In genomic region chr1:201276891-201277290, GRCh38 we compare ENCODE assay signal across 20 cellular contexts. TPM values are rescaled to one million over a fixed set of nuclear protein-coding genes. Genes with fewer than 3 reads are reported as not detected.
A peak's percentile ranks its signal among the peaks of the same experiment; 100 is the strongest.
DNase-seq lines count a peak whose midpoint lies in the region; ATAC-seq and TF ChIP-seq lines count a peak whose summit lies in the region.
"Had no signal": no experiment of that assay in that cellular context is flagged by ENCODE, and none has a peak within 500 bp of the region (broad histone marks: within the 10 kb centered on the region; RNA-seq: fewer than 3 reads in every experiment).

No MANE protein-coding gene starts in this region.

- no peaks in the 10 kb centered on the region for H4K20me1 ChIP-seq in neural progenitor cell (ENCODE audit: low read depth)
- H4K20me1 ChIP-seq: BLaER1 had no signal

- TF ChIP-seq CTCF in MCF 10A (IDR thresholded peaks at IDR 0.05; ENCODE audit: unreplicated experiment) (no peak), breast epithelium (IDR thresholded peaks at IDR 0.05) (no peak), epithelial cell of esophagus (IDR thresholded peaks at IDR 0.05; ENCODE audit: insufficient read depth, low read depth, low read length, missing control alignments) (no peak), neural progenitor cell (IDR thresholded peaks at IDR 0.05) (no peak), vagina (IDR thresholded peaks at IDR 0.05) (no peak)

- no TSS peak for BruUV-seq in MCF 10A (replicated peaks; lab: Mats Ljungman, UMichigan)

- no peak overlapping the region for H2AFZ ChIP-seq in neural progenitor cell (replicated peaks)

- no peaks in the 10 kb centered on the region for H3K9me3 ChIP-seq in breast epithelium
- no peaks in the 10 kb centered on the region for H3K9me3 ChIP-seq in neural progenitor cell (ENCODE audit: low read depth)
- H3K9me3 ChIP-seq in vagina = no peaks in the 10 kb centered on the region
- H3K9me3 ChIP-seq: BLaER1 had no signal

- H3K4me1 ChIP-seq in breast epithelium (no peaks in the 10 kb centered on the region), neural progenitor cell (no peaks in the 10 kb centered on the region), vagina (peaks cover 18% of the 10 kb centered on the region)

- no peak overlapping the region for H3K9ac ChIP-seq in neural progenitor cell
- H3K9ac ChIP-seq: BLaER1 had no signal

- no peaks in the 10 kb centered on the region for H3F3A ChIP-seq in neural progenitor cell (ENCODE audit: low read depth)

- no peak overlapping the region for H3K27ac ChIP-seq in breast epithelium
- H3K27ac ChIP-seq in neural progenitor cell = no peak overlapping the region
- H3K27ac ChIP-seq in vagina = peak overlapping the region; percentile 55
- H3K27ac ChIP-seq: 22Rv1, BLaER1 had no signal

- peaks cover 6% of the 10 kb centered on the region for H3K36me3 Mint-ChIP-seq in MCF 10A (ENCODE audit: insufficient read depth, unreplicated experiment)
- no peaks in the 10 kb centered on the region for H3K36me3 Mint-ChIP-seq in neural progenitor cell
- no peaks in the 10 kb centered on the region for H3K36me3 Mint-ChIP-seq in activated T-cell treated with anti-CD3 and anti-CD28 coated beads, Interleukin-2, amount 50 U/mL, for 72 hours (ENCODE audit: insufficient read depth in 2 of 2)
- no peaks in the 10 kb centered on the region for H3K36me3 Mint-ChIP-seq in T-cell
- H3K36me3 Mint-ChIP-seq: CD8-positive, alpha-beta memory T cell had no signal

- no peak for ATAC-seq in activated T-cell treated with anti-CD3 and anti-CD28 coated beads, Interleukin-2, amount 50 U/mL, for 72 hours (replicated peaks in 1 of 2)
- ATAC-seq in T-cell (replicated peaks in 1 of 4) = no peak

- POLR2A ChIA-PET in MCF 10A (lab: Yijun Ruan, JAX) = interaction anchor here (0.6 to 46.7 kb wide), 6 partner anchors 11 to 662 kb away, joined by 3 to 3819 read pairs (median 48); partner anchors contain the start of gene PKP1
- POLR2A ChIA-PET in T-cell (lab: Charles Lee) = no interaction called here

- H3K27me3 Mint-ChIP-seq in MCF 10A (ENCODE audit: insufficient read depth, unreplicated experiment) = no peaks in the 10 kb centered on the region
- H3K27me3 Mint-ChIP-seq in neural progenitor cell (ENCODE audit: insufficient read depth, low read depth) = peaks cover 8% of the 10 kb centered on the region
- H3K27me3 Mint-ChIP-seq in activated T-cell treated with anti-CD3 and anti-CD28 coated beads, Interleukin-2, amount 50 U/mL, for 72 hours (ENCODE audit: low read depth) = peaks cover 24% of the 10 kb centered on the region
- H3K27me3 Mint-ChIP-seq in T-cell = peaks cover 12 to 17% of the 10 kb centered on the region in 2 donors

- CTCF ChIA-PET in MCF 10A (lab: Yijun Ruan, JAX) = interaction anchor here (0.6 to 22.1 kb wide), 11 partner anchors 11 to 173 kb away, joined by 3 to 415 read pairs (median 13); partner anchors contain the start of gene PKP1
- CTCF ChIA-PET in T-cell (lab: Charles Lee) = no interaction called here

- TF ChIP-seq POLR2A in breast epithelium (IDR thresholded peaks at IDR 0.05) (no peak), vagina (IDR thresholded peaks at IDR 0.05) (no peak)

- H3K36me3 ChIP-seq in breast epithelium (no peaks in the 10 kb centered on the region), neural progenitor cell (no peaks in the 10 kb centered on the region), vagina (no peaks in the 10 kb centered on the region)
- H3K36me3 ChIP-seq: BLaER1 had no signal

- intact Hi-C loops in MCF 10A (cut with micrococcal nuclease) (no loop called here), breast epithelium (cut with DNase I; ENCODE audit: low total_unique reads) (no loop called here), vagina (cut with DNase I) (no loop called here)

- H3K4me1 Mint-ChIP-seq in MCF 10A (ENCODE audit: insufficient read depth, unreplicated experiment) (peaks cover 56% of the 10 kb centered on the region), neural progenitor cell (peaks cover 15% of the 10 kb centered on the region), T-cell (no peaks in the 10 kb centered on the region)
- no peaks in the 10 kb centered on the region for H3K4me1 Mint-ChIP-seq in activated T-cell treated with anti-CD3 and anti-CD28 coated beads, Interleukin-2, amount 50 U/mL, for 72 hours (ENCODE audit: low read depth)
- H3K4me1 Mint-ChIP-seq: CD8-positive, alpha-beta memory T cell had no signal

- H3K9me3 Mint-ChIP-seq in MCF 10A (ENCODE audit: unreplicated experiment) (no peaks in the 10 kb centered on the region), neural progenitor cell (no peaks in the 10 kb centered on the region), T-cell (no peaks in the 10 kb centered on the region)
- no peaks in the 10 kb centered on the region for H3K9me3 Mint-ChIP-seq in activated T-cell treated with anti-CD3 and anti-CD28 coated beads, Interleukin-2, amount 50 U/mL, for 72 hours
- H3K9me3 Mint-ChIP-seq: CD8-positive, alpha-beta memory T cell; H9 had no signal

- H3K4me3 Mint-ChIP-seq in MCF 10A (ENCODE audit: unreplicated experiment) (no peak overlapping the region), neural progenitor cell (no peak overlapping the region), T-cell (no peak overlapping the region)
- no peak overlapping the region for H3K4me3 Mint-ChIP-seq in activated T-cell treated with anti-CD3 and anti-CD28 coated beads, Interleukin-2, amount 50 U/mL, for 72 hours
- H3K4me3 Mint-ChIP-seq: CD8-positive, alpha-beta memory T cell; H9 had no signal

- DNase-seq in MCF 10A (ENCODE audit: unreplicated experiment) (no peak), breast epithelium (ENCODE audit: low spot score in 2 of 2) (no peak), epithelial cell of esophagus (ENCODE audit: low read depth) (peak; percentile 88), neural progenitor cell (ENCODE audit: low spot score) (no peak), vagina (ENCODE audit: extremely low spot score in 2 of 2) (no peak), ecto neural progenitor cell (ENCODE audit: low spot score) (no peak), T-cell (no peak)
- no peak for DNase-seq in activated T-cell treated with anti-CD3 and anti-CD28 coated beads, Interleukin-2, amount 50 U/mL, for 72 hours
- DNase-seq: CD8-positive, alpha-beta memory T cell; DMS79 treated with DMSO at 0.1 percent for 48 hours; H9; NCI-H187; NCI-H446; NCI-H69; NK-92 treated with Interleukin-12 subunit alpha and Interleukin-12 subunit beta, amount 100 ng/mL, for 24 hours; OCI-M1 had no signal

- H3K4me3 ChIP-seq in breast epithelium (no peak overlapping the region), epithelial cell of esophagus (ENCODE audit: low read length) (no peak overlapping the region), neural progenitor cell (no peak overlapping the region), vagina (no peak overlapping the region)
- H3K4me3 ChIP-seq: BLaER1 had no signal

- H3K79me2 ChIP-seq in neural progenitor cell (ENCODE audit: low read depth) = no peaks in the 10 kb centered on the region

- H3K27ac Mint-ChIP-seq in MCF 10A (ENCODE audit: low read depth, unreplicated experiment) (peak overlapping the region; percentile 79), neural progenitor cell (peak overlapping the region; percentile 63), T-cell (no peak overlapping the region)
- H3K27ac Mint-ChIP-seq in activated T-cell treated with anti-CD3 and anti-CD28 coated beads, Interleukin-2, amount 50 U/mL, for 72 hours = no peak overlapping the region
- H3K27ac Mint-ChIP-seq: CD8-positive, alpha-beta memory T cell had no signal

- no peak overlapping the region for H3K4me2 ChIP-seq in neural progenitor cell
- H3K4me2 ChIP-seq: BLaER1 had no signal

- H3K27me3 ChIP-seq in breast epithelium = no peaks in the 10 kb centered on the region
- H3K27me3 ChIP-seq in neural progenitor cell = peaks cover 5% of the 10 kb centered on the region
- H3K27me3 ChIP-seq in vagina = no peaks in the 10 kb centered on the region
- H3K27me3 ChIP-seq: BLaER1 had no signal

RNA-seq across cellular contexts. Expression of gene PKP1, which starts 6.4 kb away (rescaled TPM):
- total RNA-seq in MCF 10A (2022) = 0.30 and 0.32 TPM in 2 replicates
- 10 to 100 TPM in 2 of 3 donors, under 1 TPM in 1; 0.96 to 22.5 (median 12.1) TPM for total RNA-seq in breast epithelium
- 0.02 TPM in 1 of 2 replicates, not detected in the other for total RNA-seq in neural progenitor cell (ENCODE audit: low replicate concordance)
- total RNA-seq in vagina = 409 TPM
- total RNA-seq in activated T-cell treated with anti-CD3 and anti-CD28 coated beads, Interleukin-2, amount 50 U/mL, for 72 hours = not detected
- total RNA-seq in T-cell = under 1 TPM in 3 of 5 donors, not detected in 2; 0.03 to 0.06 (median 0.06) TPM
- total RNA-seq: CD8-positive, alpha-beta memory T cell; G401; HT1080 had no signal

Comparison
In these comparisons a context has a peak if more than half of its experiments do, and no peak if none do; other contexts are left out.
1. H3K27ac Mint-ChIP-seq: peak in MCF 10A (single experiment) and neural progenitor cell (single experiment); none in activated T-cell treated with anti-CD3 and anti-CD28 coated beads, Interleukin-2, amount 50 U/mL, for 72 hours (single experiment) and T-cell (0 of 2).
2. RNA of gene PKP1, which starts 6.4 kb away (total RNA-seq): 409 TPM in vagina (single experiment); 0.96 to 22.5 TPM in breast epithelium, 0.30 to 0.32 TPM in MCF 10A, 0.03 to 0.06 TPM in T-cell, 0.02 TPM in neural progenitor cell and not detected in activated T-cell treated with anti-CD3 and anti-CD28 coated beads, Interleukin-2, amount 50 U/mL, for 72 hours; every median in the first group is over 10 times any median in the second.